In genomic region chr11:71502871-71503435, GRCh38 we compare ENCODE assay signal across 26 cellular contexts. TPM values are rescaled to one million over a fixed set of nuclear protein-coding genes. Genes with fewer than 3 reads are reported as not detected.
DNase-seq lines count a peak whose midpoint lies in the region; ATAC-seq, FAIRE-seq and TF ChIP-seq lines count a peak whose summit lies in the region.
"Had no signal": no experiment of that assay in that cellular context is flagged by ENCODE, and none has a peak within 500 bp of the region (broad histone marks: within the 10 kb centered on the region; RNA-seq: fewer than 3 reads in every experiment).

No MANE protein-coding gene starts in this region.

- no peak overlapping the region for H3K27ac ChIP-seq in right lobe of liver
- H3K27ac ChIP-seq in HepG2 (ENCODE audit: extremely low read length, insufficient read depth, low read length): no peak overlapping the region
- H3K27ac ChIP-seq: GM23248, SJSA1 had no signal

- H3K4me2 ChIP-seq in HepG2 (ENCODE audit: low read depth, low read length): no peak overlapping the region

- no TSS peak for BruUV-seq in HepG2 (replicated peaks; lab: Mats Ljungman, UMichigan)

- no peaks in the 10 kb centered on the region for H4K20me1 ChIP-seq in HepG2 (ENCODE audit: insufficient read depth, low read length)

- peaks cover 0 to 23% (median 4%) of the 10 kb centered on the region in 4 donors for H3K36me3 ChIP-seq in right lobe of liver
- peaks cover 12 to 30% of the 10 kb centered on the region in 2 experiments; a peak in 4 of 5 replicates for H3K36me3 ChIP-seq in HepG2 (replicated peaks in 1 of 2; ENCODE audit: control insufficient read depth in 1 of 2, insufficient read depth in 2 of 2, low read length in 2 of 2)
- H3K36me3 ChIP-seq: SJSA1 had no signal

- CTCF ChIA-PET in HepG2 (lab: Yijun Ruan, JAX; ENCODE audit: low intra/inter-chr PET ratio, low total read pairs): no interaction called here

- no peak overlapping the region for H3K9ac ChIP-seq in HepG2 (ENCODE audit: insufficient read depth, low read depth, low read length)
- H3K9ac ChIP-seq: GM23248 had no signal

- H3K4me1 ChIP-seq in right lobe of liver (peaks cover 0 to 12% (median 5%) of the 10 kb centered on the region in 4 donors), HepG2 (ENCODE audit: insufficient read depth, low read length) (no peaks in the 10 kb centered on the region)
- H3K4me1 ChIP-seq: SJSA1 had no signal

- H3K4me3 ChIP-seq in right lobe of liver (no peak overlapping the region), HepG2 (replicated peaks in 1 of 3; ENCODE audit: insufficient read depth in 1 of 3, low read depth in 2 of 3, low read length in 3 of 3) (no peak overlapping the region)
- H3K4me3 ChIP-seq: GM23248, SJSA1 had no signal

- in situ Hi-C loops in HepG2 (cut with HindIII; ENCODE audit: extremely low pct_ligation_motif_present, low pct_unique_long_range_greater_than_20kb): no loop called here

- TF ChIP-seq POLR2A in right lobe of liver (IDR thresholded peaks at IDR 0.05) (no peak), HepG2 (IDR thresholded peaks at IDR 0.05; ENCODE audit: insufficient read depth in 1 of 2, low read depth in 2 of 2, low read length in 2 of 2) (no peak)

- no peak overlapping the region for H2AFZ ChIP-seq in HepG2 (ENCODE audit: low read length)
- H2AFZ ChIP-seq: GM23248 had no signal

- H3K27me3 ChIP-seq in right lobe of liver: no peaks in the 10 kb centered on the region
- no peaks in the 10 kb centered on the region for H3K27me3 ChIP-seq in HepG2 (ENCODE audit: control insufficient read depth in 1 of 2, insufficient read depth in 2 of 2, low read length in 2 of 2)
- H3K27me3 ChIP-seq: SJSA1 had no signal

- FAIRE-seq in HepG2 (lab: Jason Lieb, UNC): no peak
- FAIRE-seq: D721Med had no signal

- H3K9me3 ChIP-seq in right lobe of liver (no peaks in the 10 kb centered on the region), HepG2 (ENCODE audit: low read length) (no peaks in the 10 kb centered on the region)
- H3K9me3 ChIP-seq: SJSA1 had no signal

- intact Hi-C loops in right lobe of liver (cut with DNase I) (no loop called here), HepG2 (cut with micrococcal nuclease; ENCODE audit: unreplicated experiment) (no loop called here)

- peak; percentile 47 for DNase-seq in activated CD8-positive, alpha-beta memory T cell treated with anti-CD3 and anti-CD28 coated beads for 24 hours
- DNase-seq in activated CD8-positive, alpha-beta memory T cell treated with anti-CD3 and anti-CD28 coated beads, Interleukin-2, amount 50 U/mL, for 4 hours: no peak
- DNase-seq in right lobe of liver (peak in 2 of 3 donors; percentile 26 to 40), HepG2 (ENCODE audit: low spot score) (no peak), mesenteric fat pad (ENCODE audit: low spot score) (peak; percentile 65), NCI-H187 (lab: John Stamatoyannopoulos, UW) (no peak), NCI-H2107 treated with DMSO at 0.1 percent for 48 hours (lab: John Stamatoyannopoulos, UW; ENCODE audit: unreplicated experiment) (no peak), ureter (ENCODE audit: low spot score) (no peak)
- DNase-seq: 8988T; ACHN; GM23248; H7; Karpas-422; NCI-H1092 treated with DMSO at 0.1 percent for 48 hours; NCI-H1436; NCI-H187 treated with DMSO at 0.1 percent for 48 hours; NCI-H524; NCI-H748 treated with DMSO at 0.1 percent for 48 hours; NK-92 treated with Interleukin-12 subunit alpha and Interleukin-12 subunit beta, amount 100 ng/mL, for 24 hours; PC-3; Right ventricle myocardium superior had no signal

- ATAC-seq in right lobe of liver: no peak
- ATAC-seq in HepG2: no peak
- ATAC-seq: PC-3 had no signal

- POLR2A ChIA-PET in HepG2 (lab: Yijun Ruan, JAX): no interaction called here

- TF ChIP-seq CTCF in right lobe of liver (IDR thresholded peaks at IDR 0.05): no peak
- no peak for TF ChIP-seq CTCF in HepG2 (CRISPR knock-in tag; IDR thresholded peaks at IDR 0.05)

- no peak for TF ChIP-seq RAD21 in HepG2 (CRISPR knock-in tag; IDR thresholded peaks at IDR 0.05)

- no peak for TF ChIP-seq EP300 in HepG2 (IDR thresholded peaks at IDR 0.05; ENCODE audit: low read depth in 2 of 2, low read length in 2 of 2)
- TF ChIP-seq EP300 in HepG2 (CRISPR knock-in tag; IDR thresholded peaks at IDR 0.05; ENCODE audit: borderline replicate concordance): no peak

- no peaks in the 10 kb centered on the region for H3K79me2 ChIP-seq in HepG2 (ENCODE audit: insufficient read depth, low read length)

- WGBS in right lobe of liver (ENCODE audit: insufficient coverage, low coverage, low lambda C conversion rate, missing lambda C conversion rate): no CpG with 5 or more reads among the region's 15 CpGs
- WGBS in HepG2 (ENCODE audit: low lambda C conversion rate): 97% methylated on average over 15 of the region's 15 CpGs

RNA-seq across cellular contexts. Expression of gene KRTAP5-7, which starts 24.1 kb away (rescaled TPM):
- total RNA-seq in right lobe of liver (1 to 10 TPM in 1 of 6 experiments, under 1 TPM in 3, not detected in 2; 0.18 to 3.9 (median 0.23) TPM), HepG2 (2016; rRNA removed; fragmentation: Illumina TruSeq; extraction: Trizol) (not detected in 2 replicates), mesenteric fat pad (0.39 TPM), ureter (5.8 TPM)
- not detected in 2 replicates for total RNA-seq in HepG2 (2016; cell fraction: cytosol; rRNA removed; fragmentation: Illumina TruSeq; extraction: Trizol; ENCODE audit: low read depth)
- total RNA-seq in HepG2 (2016; cell fraction: insoluble cytoplasmic fraction; rRNA removed; fragmentation: Illumina TruSeq; extraction: Trizol): not detected in 2 replicates
- total RNA-seq in HepG2 (2016; cell fraction: membrane; rRNA removed; fragmentation: Illumina TruSeq; extraction: Trizol): not detected in 2 replicates
- not detected in 2 replicates for total RNA-seq in HepG2 (2016; cell fraction: nucleus; rRNA removed; fragmentation: Illumina TruSeq; extraction: Trizol)
- 0.54 and 0.91 TPM in 2 replicates for polyA plus RNA-seq in HepG2 (2011; rRNA removed)
- polyA plus RNA-seq in HepG2 (2011; cell fraction: cytosol; rRNA removed): 0.38 and 0.96 TPM in 2 replicates
- polyA plus RNA-seq in HepG2 (2011; cell fraction: nucleus; rRNA removed): 2.2 and 3.3 TPM in 2 replicates
- polyA plus RNA-seq in HepG2 (2012): 1.0 and 6.0 TPM in 2 replicates
- not detected in 2 replicates for polyA plus RNA-seq in HepG2 (2016; cell fraction: cytosol; fragmentation: Illumina TruSeq; extraction: Trizol; ENCODE audit: low read depth)
- polyA plus RNA-seq in HepG2 (2016; cell fraction: insoluble cytoplasmic fraction; fragmentation: Illumina TruSeq; extraction: Trizol; ENCODE audit: low read depth): not detected in 2 replicates
- polyA plus RNA-seq in HepG2 (2016; cell fraction: membrane; fragmentation: Illumina TruSeq; extraction: Trizol; ENCODE audit: low read depth): not detected in 2 replicates
- polyA plus RNA-seq in HepG2 (2016; cell fraction: nucleus; fragmentation: Illumina TruSeq; extraction: Trizol; ENCODE audit: insufficient read depth, low read depth): not detected in 2 replicates
- polyA minus RNA-seq in HepG2 (2011; rRNA and poly(A)+ RNA removed; ENCODE audit: low replicate concordance): 0.60 TPM in 1 of 2 replicates, not detected in the other
- not detected in 2 replicates for polyA minus RNA-seq in HepG2 (2011; cell fraction: cytosol; rRNA and poly(A)+ RNA removed)
- 1.1 TPM in 1 of 2 replicates, not detected in the other for polyA minus RNA-seq in HepG2 (2011; cell fraction: nucleus; rRNA and poly(A)+ RNA removed)
- total RNA-seq: CD4-positive, alpha-beta T cell; GM23248; H7; HT-29; PC-3; Right ventricle myocardium superior; SJSA1 had no signal
- polyA plus RNA-seq: BJ, GM23248 had no signal

RNA-seq across cellular contexts. Expression of gene KRTAP5-8, which starts 34.9 kb away (rescaled TPM):
- total RNA-seq in right lobe of liver (under 1 TPM in 1 of 6 experiments, not detected in 5; 0.24 TPM), HepG2 (2016; rRNA removed; fragmentation: Illumina TruSeq; extraction: Trizol) (not detected in 2 replicates), mesenteric fat pad (not detected), ureter (5.0 TPM)
- total RNA-seq in HepG2 (2016; cell fraction: cytosol; rRNA removed; fragmentation: Illumina TruSeq; extraction: Trizol; ENCODE audit: low read depth): not detected in 2 replicates
- not detected in 2 replicates for total RNA-seq in HepG2 (2016; cell fraction: insoluble cytoplasmic fraction; rRNA removed; fragmentation: Illumina TruSeq; extraction: Trizol)
- not detected in 2 replicates for total RNA-seq in HepG2 (2016; cell fraction: membrane; rRNA removed; fragmentation: Illumina TruSeq; extraction: Trizol)
- total RNA-seq in HepG2 (2016; cell fraction: nucleus; rRNA removed; fragmentation: Illumina TruSeq; extraction: Trizol): not detected in 2 replicates
- polyA plus RNA-seq in HepG2 (2011; rRNA removed): 0.05 and 0.20 TPM in 2 replicates
- polyA plus RNA-seq in HepG2 (2011; cell fraction: cytosol; rRNA removed): 0.09 and 0.17 TPM in 2 replicates
- 0.19 TPM in 1 of 2 replicates, not detected in the other for polyA plus RNA-seq in HepG2 (2011; cell fraction: nucleus; rRNA removed)
- polyA plus RNA-seq in HepG2 (2012): 0.12 and 0.13 TPM in 2 replicates
- polyA plus RNA-seq in HepG2 (2016; cell fraction: cytosol; fragmentation: Illumina TruSeq; extraction: Trizol; ENCODE audit: low read depth): not detected in 2 replicates
- polyA plus RNA-seq in HepG2 (2016; cell fraction: insoluble cytoplasmic fraction; fragmentation: Illumina TruSeq; extraction: Trizol; ENCODE audit: low read depth): not detected in 2 replicates
- polyA plus RNA-seq in HepG2 (2016; cell fraction: membrane; fragmentation: Illumina TruSeq; extraction: Trizol; ENCODE audit: low read depth): not detected in 2 replicates
- not detected in 2 replicates for polyA plus RNA-seq in HepG2 (2016; cell fraction: nucleus; fragmentation: Illumina TruSeq; extraction: Trizol; ENCODE audit: insufficient read depth, low read depth)
- polyA minus RNA-seq in HepG2 (2011; rRNA and poly(A)+ RNA removed; ENCODE audit: low replicate concordance): 0.12 TPM in 2 replicates
- polyA minus RNA-seq in HepG2 (2011; cell fraction: cytosol; rRNA and poly(A)+ RNA removed): not detected in 2 replicates
- not detected in 2 replicates for polyA minus RNA-seq in HepG2 (2011; cell fraction: nucleus; rRNA and poly(A)+ RNA removed)
- total RNA-seq: CD4-positive, alpha-beta T cell; GM23248; H7; HT-29; PC-3; Right ventricle myocardium superior; SJSA1 had no signal
- polyA plus RNA-seq: BJ, GM23248 had no signal

RNA-seq across cellular contexts. Expression of gene KRTAP5-9, which starts 45.3 kb away (rescaled TPM):
- under 1 TPM in 2 of 6 experiments, not detected in 4; 0.17 to 0.38 TPM for total RNA-seq in right lobe of liver
- 0.09 TPM in 1 of 2 replicates, not detected in the other for total RNA-seq in HepG2 (2016; rRNA removed; fragmentation: Illumina TruSeq; extraction: Trizol)
- not detected in 2 replicates for total RNA-seq in HepG2 (2016; cell fraction: cytosol; rRNA removed; fragmentation: Illumina TruSeq; extraction: Trizol; ENCODE audit: low read depth)
- 0.09 TPM in 1 of 2 replicates, not detected in the other for total RNA-seq in HepG2 (2016; cell fraction: insoluble cytoplasmic fraction; rRNA removed; fragmentation: Illumina TruSeq; extraction: Trizol)
- not detected in 2 replicates for total RNA-seq in HepG2 (2016; cell fraction: membrane; rRNA removed; fragmentation: Illumina TruSeq; extraction: Trizol)
- not detected in 2 replicates for total RNA-seq in HepG2 (2016; cell fraction: nucleus; rRNA removed; fragmentation: Illumina TruSeq; extraction: Trizol)
- polyA plus RNA-seq in HepG2 (2011; rRNA removed): 0.42 TPM in 1 of 2 replicates, not detected in the other
- polyA plus RNA-seq in HepG2 (2011; cell fraction: cytosol; rRNA removed): 0.21 and 0.24 TPM in 2 replicates
- 0.98 and 1.3 TPM in 2 replicates for polyA plus RNA-seq in HepG2 (2011; cell fraction: nucleus; rRNA removed)
- 0.28 and 1.2 TPM in 2 replicates for polyA plus RNA-seq in HepG2 (2012)
- polyA plus RNA-seq in HepG2 (2016; cell fraction: cytosol; fragmentation: Illumina TruSeq; extraction: Trizol; ENCODE audit: low read depth): not detected in 2 replicates
- polyA plus RNA-seq in HepG2 (2016; cell fraction: insoluble cytoplasmic fraction; fragmentation: Illumina TruSeq; extraction: Trizol; ENCODE audit: low read depth): not detected in 2 replicates
- polyA plus RNA-seq in HepG2 (2016; cell fraction: membrane; fragmentation: Illumina TruSeq; extraction: Trizol; ENCODE audit: low read depth): not detected in 2 replicates
- polyA plus RNA-seq in HepG2 (2016; cell fraction: nucleus; fragmentation: Illumina TruSeq; extraction: Trizol; ENCODE audit: insufficient read depth, low read depth): 0.57 TPM in 1 of 2 replicates, not detected in the other
- polyA minus RNA-seq in HepG2 (2011; rRNA and poly(A)+ RNA removed; ENCODE audit: low replicate concordance): 0.12 TPM in 1 of 2 replicates, not detected in the other
- not detected in 2 replicates for polyA minus RNA-seq in HepG2 (2011; cell fraction: cytosol; rRNA and poly(A)+ RNA removed)
- not detected in 2 replicates for polyA minus RNA-seq in HepG2 (2011; cell fraction: nucleus; rRNA and poly(A)+ RNA removed)
- total RNA-seq in mesenteric fat pad: not detected
- 10.3 TPM for total RNA-seq in ureter
- total RNA-seq: GM23248, H7, HT-29, PC-3, Right ventricle myocardium superior, SJSA1 had no signal
- polyA plus RNA-seq: GM23248 had no signal

RNA-seq across cellular contexts. Expression of gene NADSYN1, which starts 50.0 kb away (rescaled TPM):
- total RNA-seq in right lobe of liver (10 to 100 TPM; 26.4 to 54.7 (median 35.4) TPM), HepG2 (2016; rRNA removed; fragmentation: Illumina TruSeq; extraction: Trizol) (27.1 and 35.7 TPM in 2 replicates), mesenteric fat pad (48.0 TPM), ureter (262 TPM)
- total RNA-seq in HepG2 (2016; cell fraction: cytosol; rRNA removed; fragmentation: Illumina TruSeq; extraction: Trizol; ENCODE audit: low read depth): 8.5 and 12.4 TPM in 2 replicates
- 24.1 and 36.5 TPM in 2 replicates for total RNA-seq in HepG2 (2016; cell fraction: insoluble cytoplasmic fraction; rRNA removed; fragmentation: Illumina TruSeq; extraction: Trizol)
- total RNA-seq in HepG2 (2016; cell fraction: membrane; rRNA removed; fragmentation: Illumina TruSeq; extraction: Trizol): 13.6 and 14.7 TPM in 2 replicates
- 51.5 and 52.3 TPM in 2 replicates for total RNA-seq in HepG2 (2016; cell fraction: nucleus; rRNA removed; fragmentation: Illumina TruSeq; extraction: Trizol)
- polyA plus RNA-seq in HepG2 (2011; rRNA removed): 51.5 and 63.4 TPM in 2 replicates
- 35.3 and 38.4 TPM in 2 replicates for polyA plus RNA-seq in HepG2 (2011; cell fraction: cytosol; rRNA removed)
- 278 and 289 TPM in 2 replicates for polyA plus RNA-seq in HepG2 (2011; cell fraction: nucleus; rRNA removed)
- polyA plus RNA-seq in HepG2 (2012): 36.9 and 39.9 TPM in 2 replicates
- polyA plus RNA-seq in HepG2 (2016; cell fraction: cytosol; fragmentation: Illumina TruSeq; extraction: Trizol; ENCODE audit: low read depth): 8.2 and 8.4 TPM in 2 replicates
- 21.4 and 22.2 TPM in 2 replicates for polyA plus RNA-seq in HepG2 (2016; cell fraction: insoluble cytoplasmic fraction; fragmentation: Illumina TruSeq; extraction: Trizol; ENCODE audit: low read depth)
- 8.4 and 8.9 TPM in 2 replicates for polyA plus RNA-seq in HepG2 (2016; cell fraction: membrane; fragmentation: Illumina TruSeq; extraction: Trizol; ENCODE audit: low read depth)
- 95.9 and 99.0 TPM in 2 replicates for polyA plus RNA-seq in HepG2 (2016; cell fraction: nucleus; fragmentation: Illumina TruSeq; extraction: Trizol; ENCODE audit: insufficient read depth, low read depth)
- 80.9 and 97.1 TPM in 2 replicates for polyA minus RNA-seq in HepG2 (2011; rRNA and poly(A)+ RNA removed; ENCODE audit: low replicate concordance)
- 17.1 and 19.6 TPM in 2 replicates for polyA minus RNA-seq in HepG2 (2011; cell fraction: cytosol; rRNA and poly(A)+ RNA removed)
- polyA minus RNA-seq in HepG2 (2011; cell fraction: nucleus; rRNA and poly(A)+ RNA removed): 117 and 142 TPM in 2 replicates

RNA-seq across cellular contexts. Expression of gene DHCR7, which starts 54.8 kb away (rescaled TPM):
- total RNA-seq in right lobe of liver (100 to 1,000 TPM in 4 of 6 experiments, 10 to 100 TPM in 2; 42.0 to 320 (median 126) TPM), HepG2 (2016; rRNA removed; fragmentation: Illumina TruSeq; extraction: Trizol) (40.4 and 96.0 TPM in 2 replicates), mesenteric fat pad (26.3 TPM), ureter (60.9 TPM)
- total RNA-seq in HepG2 (2016; cell fraction: cytosol; rRNA removed; fragmentation: Illumina TruSeq; extraction: Trizol; ENCODE audit: low read depth): 11.3 and 13.3 TPM in 2 replicates
- total RNA-seq in HepG2 (2016; cell fraction: insoluble cytoplasmic fraction; rRNA removed; fragmentation: Illumina TruSeq; extraction: Trizol): 38.3 and 98.7 TPM in 2 replicates
- 26.9 and 29.4 TPM in 2 replicates for total RNA-seq in HepG2 (2016; cell fraction: membrane; rRNA removed; fragmentation: Illumina TruSeq; extraction: Trizol)
- 77.9 and 89.2 TPM in 2 replicates for total RNA-seq in HepG2 (2016; cell fraction: nucleus; rRNA removed; fragmentation: Illumina TruSeq; extraction: Trizol)
- 143 and 241 TPM in 2 replicates for polyA plus RNA-seq in HepG2 (2011; rRNA removed)
- 92.8 and 116 TPM in 2 replicates for polyA plus RNA-seq in HepG2 (2011; cell fraction: cytosol; rRNA removed)
- polyA plus RNA-seq in HepG2 (2011; cell fraction: nucleus; rRNA removed): 82.1 and 131 TPM in 2 replicates
- polyA plus RNA-seq in HepG2 (2012): 315 and 354 TPM in 2 replicates
- 16.5 and 16.7 TPM in 2 replicates for polyA plus RNA-seq in HepG2 (2016; cell fraction: cytosol; fragmentation: Illumina TruSeq; extraction: Trizol; ENCODE audit: low read depth)
- 50.6 and 73.9 TPM in 2 replicates for polyA plus RNA-seq in HepG2 (2016; cell fraction: insoluble cytoplasmic fraction; fragmentation: Illumina TruSeq; extraction: Trizol; ENCODE audit: low read depth)
- 26.0 and 32.3 TPM in 2 replicates for polyA plus RNA-seq in HepG2 (2016; cell fraction: membrane; fragmentation: Illumina TruSeq; extraction: Trizol; ENCODE audit: low read depth)
- 165 and 172 TPM in 2 replicates for polyA plus RNA-seq in HepG2 (2016; cell fraction: nucleus; fragmentation: Illumina TruSeq; extraction: Trizol; ENCODE audit: insufficient read depth, low read depth)
- polyA minus RNA-seq in HepG2 (2011; rRNA and poly(A)+ RNA removed; ENCODE audit: low replicate concordance): 160 and 313 TPM in 2 replicates
- 161 and 251 TPM in 2 replicates for polyA minus RNA-seq in HepG2 (2011; cell fraction: cytosol; rRNA and poly(A)+ RNA removed)
- 34.2 and 48.4 TPM in 2 replicates for polyA minus RNA-seq in HepG2 (2011; cell fraction: nucleus; rRNA and poly(A)+ RNA removed)

Comparison
In these comparisons a context has a peak if more than half of its experiments do, and no peak if none do; other contexts are left out.
1. DNase-seq: peak in activated CD8-positive, alpha-beta memory T cell treated with anti-CD3 and anti-CD28 coated beads for 24 hours (single experiment), right lobe of liver (2 of 3) and mesenteric fat pad (single experiment); none in activated CD8-positive, alpha-beta memory T cell treated with anti-CD3 and anti-CD28 coated beads, Interleukin-2, amount 50 U/mL, for 4 hours (single experiment), HepG2 (single experiment), NCI-H187 (0 of 2), NCI-H2107 treated with DMSO at 0.1 percent for 48 hours (single experiment) and ureter (single experiment).